In the genomic region with DNA sequence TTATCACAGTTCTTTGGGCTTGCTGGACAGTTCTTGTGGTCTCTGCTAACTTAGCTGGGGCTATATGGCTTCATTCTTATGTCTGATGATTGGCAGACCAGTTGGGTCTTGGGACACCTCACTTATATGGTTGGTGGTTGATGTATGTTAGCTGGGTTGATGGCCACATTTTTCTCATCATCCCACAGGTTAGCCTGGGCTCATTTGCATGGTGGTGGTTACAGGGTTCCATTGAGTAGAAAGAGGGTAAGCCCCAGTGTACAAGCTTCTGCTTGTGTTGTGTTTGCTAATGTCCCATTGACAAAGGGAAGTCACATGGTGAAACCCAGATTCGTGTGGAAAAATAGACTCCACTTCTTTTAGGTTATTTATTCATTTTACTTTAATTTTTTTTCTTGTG, we compare ENCODE assay signal across 12 cellular contexts. TPM values are rescaled to one million over a fixed set of nuclear protein-coding genes. Genes with fewer than 3 reads are reported as not detected.
A peak's percentile ranks its signal among the peaks of the same experiment; 100 is the strongest.
DNase-seq lines count a peak whose midpoint lies in the region; ATAC-seq and TF ChIP-seq lines count a peak whose summit lies in the region.
"Had no signal": no experiment of that assay in that cellular context is flagged by ENCODE, and none has a peak within 500 bp of the region (broad histone marks: within the 10 kb centered on the region; RNA-seq: fewer than 3 reads in every experiment).

No MANE protein-coding gene starts in this region.

- H3K79me2 ChIP-seq in MM.1S (ENCODE audit: low read length): peaks cover 84% of the 10 kb centered on the region

- no peak overlapping the region for H2BK15ac ChIP-seq in mesenchymal stem cell (ENCODE audit: low read depth, poor library complexity, severe bottlenecking)

- H3K4me3 ChIP-seq in MM.1S (ENCODE audit: low read length) (no peak overlapping the region), mesenchymal stem cell (ENCODE audit: insufficient read depth in 1 of 2, low read depth in 1 of 2, low read length in 2 of 2) (no peak overlapping the region)
- H3K4me3 ChIP-seq: BLaER1, thoracic aorta had no signal

- no peak overlapping the region for H4K91ac ChIP-seq in mesenchymal stem cell (ENCODE audit: low read length)

- H3K27me3 ChIP-seq in MM.1S (replicated peaks; ENCODE audit: insufficient read depth, low read length): no peaks in the 10 kb centered on the region
- H3K27me3 ChIP-seq in mesenchymal stem cell (ENCODE audit: control insufficient read depth in 1 of 2, insufficient read depth in 1 of 2, low read length in 2 of 2): no peaks in the 10 kb centered on the region
- H3K27me3 ChIP-seq: BLaER1 had no signal

- H3K9me2 ChIP-seq in MM.1S (replicated peaks; ENCODE audit: insufficient read depth, low read length): no peaks in the 10 kb centered on the region

- peaks cover 11% of the 10 kb centered on the region; the same call in 1 of the 2 replicates for H3F3A ChIP-seq in MM.1S (ENCODE audit: insufficient read depth, low read length)

- no peak overlapping the region for H3K4ac ChIP-seq in mesenchymal stem cell (ENCODE audit: low read depth in 1 of 2, low read length in 2 of 2)

- peak; percentile 19 for DNase-seq in stimulated activated CD4-positive, alpha-beta T cell treated with anti-CD3 and anti-CD28 coated beads, Interleukin-15, amount 100 ng/mL, for 24 hours
- no peak for DNase-seq in stimulated activated CD4-positive, alpha-beta T cell treated with anti-CD3 and anti-CD28 coated beads, Interleukin-4, amount 100 ng/mL, for 1 hour
- DNase-seq in MM.1S (peak; percentile 15), NK-92 (lab: John Stamatoyannopoulos, UW; ENCODE audit: unreplicated experiment) (no peak), omental fat pad (ENCODE audit: low spot score) (no peak), D341Med (ENCODE audit: low spot score) (no peak), mesenchymal stem cell (no peak)
- DNase-seq: NCI-H2227 treated with DMSO at 0.1 percent for 48 hours had no signal

- H3K9ac ChIP-seq in MM.1S (ENCODE audit: low read length) (no peak overlapping the region), mesenchymal stem cell (ENCODE audit: low read length) (no peak overlapping the region)
- H3K9ac ChIP-seq: BLaER1 had no signal

- H3K18ac ChIP-seq in mesenchymal stem cell (ENCODE audit: low read depth in 1 of 2, low read length in 2 of 2): no peak overlapping the region

- no peak overlapping the region for H2BK12ac ChIP-seq in mesenchymal stem cell (ENCODE audit: low read length in 2 of 2)

- H2AK5ac ChIP-seq in mesenchymal stem cell (ENCODE audit: low read length, severe bottlenecking): no peak overlapping the region

- H2BK120ac ChIP-seq in mesenchymal stem cell (ENCODE audit: low read depth, low read length): no peak overlapping the region

- no peaks in the 10 kb centered on the region for H3K36me3 ChIP-seq in MM.1S (replicated peaks; ENCODE audit: insufficient read depth, low read length)
- H3K36me3 ChIP-seq in mesenchymal stem cell (ENCODE audit: control insufficient read depth in 1 of 2, insufficient read depth in 2 of 2, low read depth in 1 of 2, low read length in 2 of 2): peaks cover 0 to 4% of the 10 kb centered on the region in 2 experiments
- H3K36me3 ChIP-seq: thoracic aorta had no signal

- no peak overlapping the region for H3K4me2 ChIP-seq in MM.1S (ENCODE audit: low read depth, low read length)
- H3K4me2 ChIP-seq in mesenchymal stem cell (ENCODE audit: low read length, poor library complexity, severe bottlenecking): no peak overlapping the region
- H3K4me2 ChIP-seq: BLaER1 had no signal

- peak; percentile 89 for ATAC-seq in HG02642 (IDR thresholded peaks at IDR 0.05; ENCODE audit: poor library complexity, unreplicated experiment)
- no peak for ATAC-seq in omental fat pad (ENCODE audit: low FRiP score)

- peaks cover 7% of the 10 kb centered on the region; the same call in 1 of the 2 replicates for H3K4me1 ChIP-seq in MM.1S (ENCODE audit: low read length)
- H3K4me1 ChIP-seq in mesenchymal stem cell (ENCODE audit: control insufficient read depth, insufficient read depth, low read depth, low read length): peaks cover 2% of the 10 kb centered on the region

- peaks cover 11% of the 10 kb centered on the region; the same call in 1 of the 2 replicates for H4K20me1 ChIP-seq in MM.1S (ENCODE audit: insufficient read depth, low read length)

- no CpG with 5 or more reads among the region's 1 CpG for WGBS in mesenchymal stem cell

- H3K14ac ChIP-seq in mesenchymal stem cell (ENCODE audit: low read length in 2 of 2): no peak overlapping the region

- H2AFZ ChIP-seq in MM.1S (ENCODE audit: low read length) (no peak overlapping the region), mesenchymal stem cell (ENCODE audit: low read depth, low read length) (no peak overlapping the region)

- H3K27ac ChIP-seq in MM.1S (ENCODE audit: low read length) (peak overlapping the region; percentile 7; the same call in 1 of the 2 replicates), mesenchymal stem cell (ENCODE audit: low read length, poor library complexity, severe bottlenecking) (no peak overlapping the region)
- H3K27ac ChIP-seq: BLaER1, HL-60, thoracic aorta had no signal

- peaks cover 11% of the 10 kb centered on the region for H3K79me1 ChIP-seq in mesenchymal stem cell (replicated peaks; ENCODE audit: low read length, poor library complexity, severe bottlenecking)

- no peak overlapping the region for H4K8ac ChIP-seq in mesenchymal stem cell (ENCODE audit: low read length)

- H3K9me3 ChIP-seq in MM.1S (replicated peaks; ENCODE audit: insufficient read depth, low read length) (no peaks in the 10 kb centered on the region), mesenchymal stem cell (ENCODE audit: control insufficient read depth, low read length) (no peaks in the 10 kb centered on the region)
- H3K9me3 ChIP-seq: BLaER1, thoracic aorta had no signal

- H2BK5ac ChIP-seq in mesenchymal stem cell (ENCODE audit: low read depth, low read length, poor library complexity, severe bottlenecking): no peak overlapping the region

- TF ChIP-seq CTCF in MM.1S (IDR thresholded peaks at IDR 0.05; ENCODE audit: low read length): no peak
- no peak for TF ChIP-seq CTCF in omental fat pad (IDR thresholded peaks at IDR 0.05)

- no peak overlapping the region for H3K23ac ChIP-seq in mesenchymal stem cell (ENCODE audit: low read length in 2 of 2)

RNA-seq across cellular contexts. Expression of gene TMEM60, which starts 40.6 kb away (rescaled TPM):
- total RNA-seq in omental fat pad: 10 to 100 TPM in 3 of 4 donors, 1 to 10 TPM in 1; 9.6 to 21.9 (median 14.5) TPM
- polyA plus RNA-seq in mesenchymal stem cell (2013, experiment 1 of 2): 32.3 TPM
- 33.1 TPM for polyA plus RNA-seq in mesenchymal stem cell (2013, experiment 2 of 2)

RNA-seq across cellular contexts. Expression of gene PHTF2, which starts 41.0 kb away (rescaled TPM):
- 10 to 100 TPM; 16.7 to 27.6 (median 19.2) TPM for total RNA-seq in omental fat pad
- polyA plus RNA-seq in mesenchymal stem cell (2013, experiment 1 of 2): 38.7 TPM
- polyA plus RNA-seq in mesenchymal stem cell (2013, experiment 2 of 2): 38.4 TPM

Comparison
In these comparisons a context has a peak if more than half of its experiments do, and no peak if none do; other contexts are left out.
1. DNase-seq: peak in stimulated activated CD4-positive, alpha-beta T cell treated with anti-CD3 and anti-CD28 coated beads, Interleukin-15, amount 100 ng/mL, for 24 hours (single experiment) and MM.1S (single experiment); none in stimulated activated CD4-positive, alpha-beta T cell treated with anti-CD3 and anti-CD28 coated beads, Interleukin-4, amount 100 ng/mL, for 1 hour (single experiment), NK-92 (single experiment), omental fat pad (single experiment), D341Med (single experiment) and mesenchymal stem cell (single experiment).